ENCODE assay signal across 9 cellular contexts in genomic region chr16:72961115-72961832, GRCh38.
DNase-seq lines count a peak whose midpoint lies in the region; ATAC-seq and TF ChIP-seq lines count a peak whose summit lies in the region.
"Had no signal": no experiment of that assay in that cellular context is flagged by ENCODE, and none has a peak within 500 bp of the region (broad histone marks: within the 10 kb centered on the region; RNA-seq: fewer than 3 reads in every experiment).

No MANE protein-coding gene starts in this region.

- H4K20me1 ChIP-seq in Karpas-422 (ENCODE audit: insufficient read depth, low read depth, low read length) = no peaks in the 10 kb centered on the region

- CTCF ChIA-PET in CD8-positive, alpha-beta memory T cell (lab: Charles Lee) = no interaction called here

- H3K9me3 Mint-ChIP-seq in CD8-positive, alpha-beta memory T cell = peaks cover 0 to 2% (median 0%) of the 10 kb centered on the region in 5 donors

- peak in 52 of 56 donors; percentile 10 to 61 (median 43) for TF ChIP-seq CTCF in dorsolateral prefrontal cortex (IDR thresholded peaks at IDR 0.05 in 54 of 56, conservative IDR thresholded peaks at IDR 0.05 in 2 of 56; ENCODE audit: low read depth in 1 of 56, partially characterized antibody in 56 of 56)
- peak; percentile 59 for TF ChIP-seq CTCF in retinal pigment epithelial cell (conservative IDR thresholded peaks at IDR 0.05; ENCODE audit: low read depth, low read length)

- H3K4me3 ChIP-seq in dorsolateral prefrontal cortex (peak overlapping the region in 3 of 59 donors; percentile 12 to 31 (median 17)), retinal pigment epithelial cell (ENCODE audit: low read length) (no peak overlapping the region), Karpas-422 (ENCODE audit: low read length) (no peak overlapping the region)
- no peak overlapping the region for H3K4me3 ChIP-seq in CD8-positive, alpha-beta memory T cell (ENCODE audit: low read length)

- no peaks in the 10 kb centered on the region for H3K9me3 ChIP-seq in CD8-positive, alpha-beta memory T cell (ENCODE audit: low read length)
- H3K9me3 ChIP-seq in Karpas-422 (ENCODE audit: low read length) = no peaks in the 10 kb centered on the region

- no peak overlapping the region for H2AFZ ChIP-seq in Karpas-422 (ENCODE audit: low read length)

- no peak for ATAC-seq in HG03108 (IDR thresholded peaks at IDR 0.05; ENCODE audit: unreplicated experiment)

- no peaks in the 10 kb centered on the region for H3K36me3 Mint-ChIP-seq in CD8-positive, alpha-beta memory T cell

- POLR2A ChIA-PET in CD8-positive, alpha-beta memory T cell (lab: Charles Lee) = no interaction called here

- intact Hi-C loops in dorsolateral prefrontal cortex (cut with DNase I) = no loop called here

- no peaks in the 10 kb centered on the region for H3K9me2 ChIP-seq in Karpas-422 (replicated peaks; ENCODE audit: insufficient read depth, low read length)

- H3K4me1 Mint-ChIP-seq in CD8-positive, alpha-beta memory T cell = no peaks in the 10 kb centered on the region

- H3K27me3 Mint-ChIP-seq in CD8-positive, alpha-beta memory T cell = peaks cover 0 to 3% of the 10 kb centered on the region in 2 donors

- no peaks in the 10 kb centered on the region for H3K4me1 ChIP-seq in CD8-positive, alpha-beta memory T cell (ENCODE audit: insufficient read depth, low read length)
- H3K4me1 ChIP-seq in Karpas-422 (ENCODE audit: low read length) = no peaks in the 10 kb centered on the region

- no peak overlapping the region for H3K9ac ChIP-seq in Karpas-422 (ENCODE audit: low read length)

- no peak overlapping the region for H3K27ac Mint-ChIP-seq in CD8-positive, alpha-beta memory T cell

- H3K27ac ChIP-seq in dorsolateral prefrontal cortex = no peak overlapping the region
- H3K27ac ChIP-seq in CD8-positive, alpha-beta memory T cell (ENCODE audit: low read depth, low read length) = no peak overlapping the region
- no peak overlapping the region for H3K27ac ChIP-seq in Karpas-422 (ENCODE audit: low read length)

- no peaks in the 10 kb centered on the region for H3K36me3 ChIP-seq in CD8-positive, alpha-beta memory T cell (ENCODE audit: insufficient read depth, low read length)
- no peaks in the 10 kb centered on the region for H3K36me3 ChIP-seq in Karpas-422 (ENCODE audit: insufficient read depth, low read length)

- no peak overlapping the region for H3K4me2 ChIP-seq in Karpas-422 (ENCODE audit: low read depth, low read length, poor library complexity, severe bottlenecking)

- no peaks in the 10 kb centered on the region for H3K79me2 ChIP-seq in Karpas-422 (ENCODE audit: low read length)

- no peak overlapping the region for H3K4me3 Mint-ChIP-seq in CD8-positive, alpha-beta memory T cell

- DNase-seq in GM03348 (ENCODE audit: low spot score) (peak; percentile 41), NCI-H2196 treated with DMSO at 0.1 percent for 48 hours (lab: John Stamatoyannopoulos, UW; ENCODE audit: unreplicated experiment) (peak; percentile 49), dorsolateral prefrontal cortex (no peak), retinal pigment epithelial cell (ENCODE audit: low read depth) (no peak), Karpas-422 (no peak)
- DNase-seq in CD8-positive, alpha-beta memory T cell = no peak
- DNase-seq in activated naive CD4-positive, alpha-beta T cell treated with anti-CD3 and anti-CD28 coated beads, Interleukin-2, amount 50 U/mL, for 16 hours = no peak
- DNase-seq: erythroblast had no signal

- H3K27me3 ChIP-seq in dorsolateral prefrontal cortex (no peaks in the 10 kb centered on the region), Karpas-422 (ENCODE audit: low read length) (no peaks in the 10 kb centered on the region)
- no peaks in the 10 kb centered on the region for H3K27me3 ChIP-seq in CD8-positive, alpha-beta memory T cell (ENCODE audit: insufficient read depth, low read length, poor library complexity, severe bottlenecking)

Comparison
In these comparisons a context has a peak if more than half of its experiments do, and no peak if none do; other contexts are left out.
1. DNase-seq: peak in GM03348 (single experiment) and NCI-H2196 treated with DMSO at 0.1 percent for 48 hours (single experiment); none in dorsolateral prefrontal cortex (0 of 10), retinal pigment epithelial cell (single experiment), CD8-positive, alpha-beta memory T cell (0 of 5), activated naive CD4-positive, alpha-beta T cell treated with anti-CD3 and anti-CD28 coated beads, Interleukin-2, amount 50 U/mL, for 16 hours (single experiment) and Karpas-422 (single experiment).